ENCODE assay signal across 6 cellular contexts in genomic region chr16:383326-384020, GRCh38. TPM values are rescaled to one million over a fixed set of nuclear protein-coding genes. Genes with fewer than 3 reads are reported as not detected.
DNase-seq lines count a peak whose midpoint lies in the region; ATAC-seq and TF ChIP-seq lines count a peak whose summit lies in the region.

No MANE protein-coding gene starts in this region.

- CTCF ChIA-PET in RWPE1 (lab: Yijun Ruan, JAX): interaction anchor here (0.6 to 1.2 kb wide), 3 partner anchors 15 to 166 kb away, joined by 3 to 5 read pairs (median 3); no protein-coding TSS in a partner anchor

- TF ChIP-seq CTCF in RWPE1 (conservative IDR thresholded peaks at IDR 0.05; ENCODE audit: low read depth) (no peak), foreskin keratinocyte (conservative IDR thresholded peaks at IDR 0.05) (peak; percentile 25)

- no peaks in the 10 kb centered on the region for H3K27me3 ChIP-seq in foreskin keratinocyte

- DNase-seq in DMS153 treated with DMSO at 0.1 percent for 48 hours (lab: John Stamatoyannopoulos, UW; ENCODE audit: unreplicated experiment) (peak; percentile 65), RWPE1 (ENCODE audit: low spot score) (no peak), foreskin keratinocyte (peak; percentile 47 to 71), NOMO-1 treated with DMSO at 0.1 percent for 48 hours (lab: John Stamatoyannopoulos, UW; ENCODE audit: unreplicated experiment) (no peak)
- DNase-seq in stimulated activated naive CD4-positive, alpha-beta T cell (lab: John Stamatoyannopoulos, UW): peak; percentile 29 to 61 (median 45)

- ATAC-seq in foreskin keratinocyte: peak; percentile 68
- ATAC-seq in HG03196 (IDR thresholded peaks at IDR 0.05; ENCODE audit: unreplicated experiment): no peak

- peaks cover 6% of the 10 kb centered on the region for H3K4me1 ChIP-seq in foreskin keratinocyte

- POLR2A ChIA-PET in RWPE1 (lab: Yijun Ruan, JAX; ENCODE audit: low non-redundant PET): no interaction called here

- H3K27ac ChIP-seq in RWPE1 (peak overlapping the region; percentile 73), foreskin keratinocyte (no peak overlapping the region)

RNA-seq across cellular contexts. Expression of gene PGAP6, which starts 1.7 kb away (rescaled TPM):
- total RNA-seq in foreskin keratinocyte: 37.7 and 44.5 TPM in 2 replicates
- 32.5 and 34.2 TPM in 2 replicates for polyA plus RNA-seq in foreskin keratinocyte

RNA-seq across cellular contexts. Expression of gene MRPL28, which starts 13.1 kb away (rescaled TPM):
- 125 and 132 TPM in 2 replicates for total RNA-seq in foreskin keratinocyte
- 218 and 222 TPM in 2 replicates for polyA plus RNA-seq in foreskin keratinocyte

RNA-seq across cellular contexts. Expression of gene NME4, which starts 13.5 kb away (rescaled TPM):
- 143 and 154 TPM in 2 replicates for total RNA-seq in foreskin keratinocyte
- polyA plus RNA-seq in foreskin keratinocyte: 266 and 269 TPM in 2 replicates

RNA-seq across cellular contexts. Expression of gene DECR2, which starts 18.2 kb away (rescaled TPM):
- 10.5 and 13.8 TPM in 2 replicates for total RNA-seq in foreskin keratinocyte
- 12.7 and 15.9 TPM in 2 replicates for polyA plus RNA-seq in foreskin keratinocyte

RNA-seq across cellular contexts. Expression of gene AXIN1, which starts 30.9 kb away (rescaled TPM):
- 28.4 and 31.3 TPM in 2 replicates for total RNA-seq in foreskin keratinocyte
- polyA plus RNA-seq in foreskin keratinocyte: 19.2 and 21.5 TPM in 2 replicates

Comparison
In these comparisons a context has a peak if more than half of its experiments do, and no peak if none do; other contexts are left out.
1. DNase-seq: peak in DMS153 treated with DMSO at 0.1 percent for 48 hours (single experiment), foreskin keratinocyte (2 of 2) and stimulated activated naive CD4-positive, alpha-beta T cell (6 of 6); none in RWPE1 (single experiment) and NOMO-1 treated with DMSO at 0.1 percent for 48 hours (single experiment).